Comparison of ENCODE assay signal across 24 cellular contexts in the genomic region with DNA sequence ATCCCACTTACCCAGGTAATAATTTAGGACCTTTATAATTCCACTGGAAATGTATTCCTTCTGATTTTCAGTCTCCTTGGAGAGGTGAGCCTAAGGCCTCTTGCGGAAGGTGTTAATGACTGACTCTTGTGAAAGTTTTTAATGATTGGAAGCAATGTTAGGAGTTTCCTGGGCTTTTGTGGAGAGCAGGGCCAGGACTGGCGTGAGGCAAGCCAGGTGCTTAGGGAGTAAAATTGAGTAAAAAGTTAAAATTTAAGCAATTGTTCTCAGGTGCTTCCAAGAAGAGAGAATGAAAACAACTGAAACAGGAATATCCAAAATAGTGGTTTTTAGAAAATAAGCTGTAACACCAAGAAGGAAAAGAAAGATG.
DNase-seq lines count a peak whose midpoint lies in the region; ATAC-seq and TF ChIP-seq lines count a peak whose summit lies in the region.
"Had no signal": no experiment of that assay in that cellular context is flagged by ENCODE, and none has a peak within 500 bp of the region (broad histone marks: within the 10 kb centered on the region; RNA-seq: fewer than 3 reads in every experiment).

No MANE protein-coding gene starts in this region.

- no peaks in the 10 kb centered on the region for H3K36me3 ChIP-seq in Panc1 (ENCODE audit: control insufficient read depth, insufficient read depth, low read length)
- H3K36me3 ChIP-seq in subcutaneous abdominal adipose tissue (ENCODE audit: control insufficient read depth in 5 of 5, insufficient read depth in 5 of 5, low read length in 5 of 5): no peaks in the 10 kb centered on the region

- H3K4me1 Mint-ChIP-seq in memory B cell: peaks cover 39% of the 10 kb centered on the region
- H3K4me1 Mint-ChIP-seq in WTC11: peaks cover 4% of the 10 kb centered on the region
- H3K4me1 Mint-ChIP-seq: H9 had no signal

- CTCF ChIA-PET in Panc1 (lab: Charles Lee): no interaction called here
- CTCF ChIA-PET in WTC11 (lab: Charles Lee): no interaction called here

- TF ChIP-seq CTCF in Panc1 (IDR thresholded peaks at IDR 0.05) (no peak), WTC11 (IDR thresholded peaks at IDR 0.05) (no peak)

- peak overlapping the region in 1 of 5 donors; percentile 67 for H3K9ac ChIP-seq in subcutaneous abdominal adipose tissue (ENCODE audit: low read length in 5 of 5)
- H3K9ac ChIP-seq: GM23248 had no signal

- intact Hi-C loops in Panc1 (cut with micrococcal nuclease; ENCODE audit: unreplicated experiment): no loop called here

- H3K27me3 Mint-ChIP-seq in memory B cell (no peaks in the 10 kb centered on the region), WTC11 (ENCODE audit: low read depth) (no peaks in the 10 kb centered on the region)

- H3K4me3 Mint-ChIP-seq in memory B cell (no peak overlapping the region), WTC11 (no peak overlapping the region)
- H3K4me3 Mint-ChIP-seq: CD8-positive, alpha-beta T cell; H9 had no signal

- in situ Hi-C loops in Panc1 (cut with HindIII; ENCODE audit: low pct_unique_long_range_greater_than_20kb, low sequenced_read_pairs): no loop called here

- H3K36me3 Mint-ChIP-seq in memory B cell: no peaks in the 10 kb centered on the region
- H3K36me3 Mint-ChIP-seq in WTC11: peaks cover 17% of the 10 kb centered on the region

- H3K27me3 ChIP-seq in Panc1 (ENCODE audit: control insufficient read depth, insufficient read depth, low read length) (no peaks in the 10 kb centered on the region), subcutaneous abdominal adipose tissue (ENCODE audit: control insufficient read depth in 5 of 5, insufficient read depth in 4 of 5, low read length in 5 of 5) (no peaks in the 10 kb centered on the region)

- H3K27ac Mint-ChIP-seq in memory B cell (peak overlapping the region; percentile 79), WTC11 (no peak overlapping the region)

- peak overlapping the region; percentile 68; the same call in 1 of the 2 replicates for H3K27ac ChIP-seq in Panc1 (ENCODE audit: low read length)
- peak overlapping the region; percentile 60 for H3K27ac ChIP-seq in epithelial cell of prostate
- H3K27ac ChIP-seq in subcutaneous abdominal adipose tissue (ENCODE audit: low read depth, low read length): peak overlapping the region; percentile 3
- H3K27ac ChIP-seq: GM23248, HL-60 had no signal

- POLR2A ChIA-PET in Panc1 (lab: Charles Lee) (no interaction called here), WTC11 (lab: Charles Lee) (no interaction called here)

- no TSS peak for BruUV-seq in Panc1 (replicated peaks; lab: Mats Ljungman, UMichigan)

- ATAC-seq in Panc1 (no peak), memory B cell (ENCODE audit: low read depth) (no peak), WTC11 (no peak)

- no peaks in the 10 kb centered on the region for H3K9me3 ChIP-seq in Panc1 (ENCODE audit: control insufficient read depth, insufficient read depth, low read depth, low read length)
- H3K9me3 ChIP-seq in subcutaneous abdominal adipose tissue (ENCODE audit: control insufficient read depth in 5 of 5, low read length in 5 of 5): no peaks in the 10 kb centered on the region

- DNase-seq in Panc1 (ENCODE audit: low read depth, low spot score) (no peak), epithelial cell of prostate (ENCODE audit: low read depth, low spot score) (no peak), memory B cell (ENCODE audit: low spot score in 2 of 2) (no peak), WTC11 (ENCODE audit: low spot score) (no peak), NCI-H1436 (lab: John Stamatoyannopoulos, UW) (no peak), RPMI8226 (no peak)
- no peak for DNase-seq in activated naive CD4-positive, alpha-beta T cell treated with anti-CD3 and anti-CD28 coated beads, Interleukin-2, amount 50 U/mL, for 16 hours
- DNase-seq: C1 segment of cervical spinal cord, DND-41, GM23248, H9, KBM-7, MM.1S, NCI-H1048, NCI-H146, NCI-H2029, NCI-H2227 treated with DMSO at 0.1 percent for 48 hours, NCI-H524 treated with DMSO at 0.1 percent for 48 hours, NCI-H82, OCI-M1, SHP77 treated with DMSO at 0.1 percent for 48 hours had no signal

- H3K4me3 ChIP-seq in Panc1 (ENCODE audit: low read depth in 2 of 2, low read length in 2 of 2) (no peak overlapping the region), subcutaneous abdominal adipose tissue (ENCODE audit: low read depth in 1 of 5, low read length in 5 of 5) (no peak overlapping the region)
- H3K4me3 ChIP-seq: GM23248 had no signal

- no peaks in the 10 kb centered on the region for H3K9me3 Mint-ChIP-seq in memory B cell
- peaks cover 20% of the 10 kb centered on the region for H3K9me3 Mint-ChIP-seq in WTC11
- H3K9me3 Mint-ChIP-seq: CD8-positive, alpha-beta T cell had no signal

- H3K4me1 ChIP-seq in Panc1 (ENCODE audit: control insufficient read depth, insufficient read depth, low read length) (peaks cover 7% of the 10 kb centered on the region; the same call in 1 of the 2 replicates), subcutaneous abdominal adipose tissue (ENCODE audit: control insufficient read depth in 5 of 5, insufficient read depth in 5 of 5, low read length in 5 of 5) (peaks cover 3 to 78% (median 68%) of the 10 kb centered on the region in 5 donors)

TF ChIP-seq in WTC11, 78 proteins besides CTCF, POLR2A, EP300 and RAD21 (continues in another document):
- TF ChIP-seq ELF4 (CRISPR knock-in tag; IDR thresholded peaks at IDR 0.05; ENCODE audit: low read depth): no peak
- no peak for TF ChIP-seq ZNF219 (CRISPR knock-in tag; IDR thresholded peaks at IDR 0.05; ENCODE audit: borderline replicate concordance)
- TF ChIP-seq, protein P1, sequence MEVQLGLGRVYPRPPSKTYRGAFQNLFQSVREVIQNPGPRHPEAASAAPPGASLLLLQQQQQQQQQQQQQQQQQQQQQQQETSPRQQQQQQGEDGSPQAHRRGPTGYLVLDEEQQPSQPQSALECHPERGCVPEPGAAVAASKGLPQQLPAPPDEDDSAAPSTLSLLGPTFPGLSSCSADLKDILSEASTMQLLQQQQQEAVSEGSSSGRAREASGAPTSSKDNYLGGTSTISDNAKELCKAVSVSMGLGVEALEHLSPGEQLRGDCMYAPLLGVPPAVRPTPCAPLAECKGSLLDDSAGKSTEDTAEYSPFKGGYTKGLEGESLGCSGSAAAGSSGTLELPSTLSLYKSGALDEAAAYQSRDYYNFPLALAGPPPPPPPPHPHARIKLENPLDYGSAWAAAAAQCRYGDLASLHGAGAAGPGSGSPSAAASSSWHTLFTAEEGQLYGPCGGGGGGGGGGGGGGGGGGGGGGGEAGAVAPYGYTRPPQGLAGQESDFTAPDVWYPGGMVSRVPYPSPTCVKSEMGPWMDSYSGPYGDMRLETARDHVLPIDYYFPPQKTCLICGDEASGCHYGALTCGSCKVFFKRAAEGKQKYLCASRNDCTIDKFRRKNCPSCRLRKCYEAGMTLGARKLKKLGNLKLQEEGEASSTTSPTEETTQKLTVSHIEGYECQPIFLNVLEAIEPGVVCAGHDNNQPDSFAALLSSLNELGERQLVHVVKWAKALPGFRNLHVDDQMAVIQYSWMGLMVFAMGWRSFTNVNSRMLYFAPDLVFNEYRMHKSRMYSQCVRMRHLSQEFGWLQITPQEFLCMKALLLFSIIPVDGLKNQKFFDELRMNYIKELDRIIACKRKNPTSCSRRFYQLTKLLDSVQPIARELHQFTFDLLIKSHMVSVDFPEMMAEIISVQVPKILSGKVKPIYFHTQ (CRISPR knock-in tag; IDR thresholded peaks at IDR 0.05): no peak
- no peak for TF ChIP-seq RELA (CRISPR knock-in tag; IDR thresholded peaks at IDR 0.05; ENCODE audit: borderline replicate concordance)
- no peak for TF ChIP-seq PRRX2 (CRISPR knock-in tag; IDR thresholded peaks at IDR 0.05)
- TF ChIP-seq, protein P2, sequence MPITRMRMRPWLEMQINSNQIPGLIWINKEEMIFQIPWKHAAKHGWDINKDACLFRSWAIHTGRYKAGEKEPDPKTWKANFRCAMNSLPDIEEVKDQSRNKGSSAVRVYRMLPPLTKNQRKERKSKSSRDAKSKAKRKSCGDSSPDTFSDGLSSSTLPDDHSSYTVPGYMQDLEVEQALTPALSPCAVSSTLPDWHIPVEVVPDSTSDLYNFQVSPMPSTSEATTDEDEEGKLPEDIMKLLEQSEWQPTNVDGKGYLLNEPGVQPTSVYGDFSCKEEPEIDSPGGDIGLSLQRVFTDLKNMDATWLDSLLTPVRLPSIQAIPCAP (CRISPR knock-in tag; IDR thresholded peaks at IDR 0.05): no peak
- no peak for TF ChIP-seq GABPB1 (CRISPR knock-in tag; IDR thresholded peaks at IDR 0.05)
- TF ChIP-seq ZSCAN18 (CRISPR knock-in tag; IDR thresholded peaks at IDR 0.05): no peak
- TF ChIP-seq JAZF1 (CRISPR knock-in tag; IDR thresholded peaks at IDR 0.05): no peak
- no peak for TF ChIP-seq NFE2L1 (CRISPR knock-in tag; IDR thresholded peaks at IDR 0.05)
- TF ChIP-seq TP53 (CRISPR knock-in tag; IDR thresholded peaks at IDR 0.05): no peak
- TF ChIP-seq, protein P3, sequence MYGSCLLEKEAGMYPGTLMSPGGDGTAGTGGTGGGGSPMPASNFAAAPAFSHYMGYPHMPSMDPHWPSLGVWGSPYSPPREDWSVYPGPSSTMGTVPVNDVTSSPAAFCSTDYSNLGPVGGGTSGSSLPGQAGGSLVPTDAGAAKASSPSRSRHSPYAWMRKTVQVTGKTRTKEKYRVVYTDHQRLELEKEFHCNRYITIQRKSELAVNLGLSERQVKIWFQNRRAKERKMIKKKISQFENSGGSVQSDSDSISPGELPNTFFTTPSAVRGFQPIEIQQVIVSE (CRISPR knock-in tag; IDR thresholded peaks at IDR 0.05; ENCODE audit: borderline replicate concordance): no peak
- TF ChIP-seq, protein P4, sequence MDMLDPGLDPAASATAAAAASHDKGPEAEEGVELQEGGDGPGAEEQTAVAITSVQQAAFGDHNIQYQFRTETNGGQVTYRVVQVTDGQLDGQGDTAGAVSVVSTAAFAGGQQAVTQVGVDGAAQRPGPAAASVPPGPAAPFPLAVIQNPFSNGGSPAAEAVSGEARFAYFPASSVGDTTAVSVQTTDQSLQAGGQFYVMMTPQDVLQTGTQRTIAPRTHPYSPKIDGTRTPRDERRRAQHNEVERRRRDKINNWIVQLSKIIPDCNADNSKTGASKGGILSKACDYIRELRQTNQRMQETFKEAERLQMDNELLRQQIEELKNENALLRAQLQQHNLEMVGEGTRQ (CRISPR knock-in tag; IDR thresholded peaks at IDR 0.05): no peak

Comparison
In these comparisons a context has a peak if more than half of its experiments do, and no peak if none do; other contexts are left out.
1. H3K27ac ChIP-seq: peak in every context shown above with its lines; median percentile 68 in Panc1; 60 in epithelial cell of prostate; 3 in subcutaneous abdominal adipose tissue.